In genomic region chr2:192072778-192073177, GRCh38 we compare ENCODE assay signal across 2 cellular contexts.
TF ChIP-seq lines count a peak whose summit lies in the region.

No MANE protein-coding gene starts in this region.

TF ChIP-seq in GM23338, 12 proteins besides CTCF, POLR2A, EP300 and RAD21 (continued from another document):
- TF ChIP-seq ETS1 (IDR thresholded peaks at IDR 0.05), result no peak
- no peak for TF ChIP-seq ZNF462 (CRISPR knock-in tag; IDR thresholded peaks at IDR 0.05)
TF ChIP-seq in GM23338: peak in this region for 0.

TF ChIP-seq in WTC11, 78 proteins besides CTCF, POLR2A, EP300 and RAD21 (continued from another document):
- TF ChIP-seq FOXP4 (CRISPR knock-in tag; IDR thresholded peaks at IDR 0.05) (no peak), ZNF423 (CRISPR knock-in tag; IDR thresholded peaks at IDR 0.05) (no peak), TCF7 (CRISPR knock-in tag; IDR thresholded peaks at IDR 0.05; ENCODE audit: low read depth) (no peak), GTF2I (CRISPR knock-in tag; conservative IDR thresholded peaks at IDR 0.05) (no peak), ZNF232 (CRISPR knock-in tag; IDR thresholded peaks at IDR 0.05) (no peak), KAT7 (CRISPR knock-in tag; IDR thresholded peaks at IDR 0.05; ENCODE audit: borderline replicate concordance) (no peak), ZNF281 (CRISPR knock-in tag; IDR thresholded peaks at IDR 0.05) (no peak)
